1 cellular context compared by ENCODE assay signal in genomic region chr9:86611534-86611933, GRCh38.
A peak's percentile ranks its signal among the peaks of the same experiment; 100 is the strongest.
TF ChIP-seq lines count a peak whose summit lies in the region.

No MANE protein-coding gene starts in this region.

TF ChIP-seq in WTC11, 78 proteins besides CTCF, POLR2A, EP300 and RAD21:
- TF ChIP-seq, protein P1, sequence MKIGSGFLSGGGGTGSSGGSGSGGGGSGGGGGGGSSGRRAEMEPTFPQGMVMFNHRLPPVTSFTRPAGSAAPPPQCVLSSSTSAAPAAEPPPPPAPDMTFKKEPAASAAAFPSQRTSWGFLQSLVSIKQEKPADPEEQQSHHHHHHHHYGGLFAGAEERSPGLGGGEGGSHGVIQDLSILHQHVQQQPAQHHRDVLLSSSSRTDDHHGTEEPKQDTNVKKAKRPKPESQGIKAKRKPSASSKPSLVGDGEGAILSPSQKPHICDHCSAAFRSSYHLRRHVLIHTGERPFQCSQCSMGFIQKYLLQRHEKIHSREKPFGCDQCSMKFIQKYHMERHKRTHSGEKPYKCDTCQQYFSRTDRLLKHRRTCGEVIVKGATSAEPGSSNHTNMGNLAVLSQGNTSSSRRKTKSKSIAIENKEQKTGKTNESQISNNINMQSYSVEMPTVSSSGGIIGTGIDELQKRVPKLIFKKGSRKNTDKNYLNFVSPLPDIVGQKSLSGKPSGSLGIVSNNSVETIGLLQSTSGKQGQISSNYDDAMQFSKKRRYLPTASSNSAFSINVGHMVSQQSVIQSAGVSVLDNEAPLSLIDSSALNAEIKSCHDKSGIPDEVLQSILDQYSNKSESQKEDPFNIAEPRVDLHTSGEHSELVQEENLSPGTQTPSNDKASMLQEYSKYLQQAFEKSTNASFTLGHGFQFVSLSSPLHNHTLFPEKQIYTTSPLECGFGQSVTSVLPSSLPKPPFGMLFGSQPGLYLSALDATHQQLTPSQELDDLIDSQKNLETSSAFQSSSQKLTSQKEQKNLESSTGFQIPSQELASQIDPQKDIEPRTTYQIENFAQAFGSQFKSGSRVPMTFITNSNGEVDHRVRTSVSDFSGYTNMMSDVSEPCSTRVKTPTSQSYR (CRISPR knock-in tag; IDR thresholded peaks at IDR 0.05): peak; percentile 40; the same call in 1 of the 2 replicates
- TF ChIP-seq, protein P2, sequence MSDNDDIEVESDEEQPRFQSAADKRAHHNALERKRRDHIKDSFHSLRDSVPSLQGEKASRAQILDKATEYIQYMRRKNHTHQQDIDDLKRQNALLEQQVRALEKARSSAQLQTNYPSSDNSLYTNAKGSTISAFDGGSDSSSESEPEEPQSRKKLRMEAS (CRISPR knock-in tag; IDR thresholded peaks at IDR 0.05): 0 out of 2 replicates have a peak, but pooled peaks have one; percentile 42
